ENCODE assay signal across 10 cellular contexts in the genomic region with DNA sequence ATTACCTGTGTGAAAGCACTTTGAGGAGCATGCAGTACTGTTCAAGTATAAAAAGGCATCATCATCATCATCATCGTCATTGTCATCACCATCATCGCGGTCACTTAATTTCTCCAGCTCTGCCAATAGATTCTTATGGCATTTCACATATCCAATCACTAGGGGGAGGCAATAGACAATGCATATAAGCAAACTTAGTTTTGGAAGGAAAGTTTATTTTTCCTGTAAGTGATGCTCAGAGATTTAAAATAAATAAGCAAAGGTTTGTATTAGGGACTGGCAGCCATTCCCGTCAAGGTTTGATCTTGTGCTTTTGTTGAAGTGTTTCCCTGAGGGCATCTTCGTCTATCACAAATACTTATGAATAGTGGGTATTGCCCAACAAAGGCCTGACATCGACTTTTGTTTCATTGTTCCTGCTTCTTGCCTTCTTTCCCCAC.
DNase-seq lines count a peak whose midpoint lies in the region; ATAC-seq and TF ChIP-seq lines count a peak whose summit lies in the region.
"Had no signal": no experiment of that assay in that cellular context is flagged by ENCODE, and none has a peak within 500 bp of the region (broad histone marks: within the 10 kb centered on the region; RNA-seq: fewer than 3 reads in every experiment).

No MANE protein-coding gene starts in this region.

- H3K27ac Mint-ChIP-seq in CD8-positive, alpha-beta memory T cell: no peak overlapping the region
- H3K27ac Mint-ChIP-seq: activated B cell treated with CpG ODN at 0.5 μM for 24 hours had no signal

- H3K27ac ChIP-seq in upper lobe of right lung: no peak overlapping the region
- H3K27ac ChIP-seq in CD8-positive, alpha-beta memory T cell (ENCODE audit: low read depth, low read length): no peak overlapping the region

- peaks cover 5% of the 10 kb centered on the region for H3K4me1 ChIP-seq in upper lobe of right lung
- H3K4me1 ChIP-seq in CD8-positive, alpha-beta memory T cell (ENCODE audit: insufficient read depth, low read length): no peaks in the 10 kb centered on the region

- H3K9me3 ChIP-seq in upper lobe of right lung: no peaks in the 10 kb centered on the region
- no peaks in the 10 kb centered on the region for H3K9me3 ChIP-seq in CD8-positive, alpha-beta memory T cell (ENCODE audit: low read length)

- POLR2A ChIA-PET in CD8-positive, alpha-beta memory T cell (lab: Charles Lee): no interaction called here

- no peaks in the 10 kb centered on the region for H3K27me3 ChIP-seq in upper lobe of right lung
- no peaks in the 10 kb centered on the region for H3K27me3 ChIP-seq in CD8-positive, alpha-beta memory T cell (ENCODE audit: insufficient read depth, low read length, poor library complexity, severe bottlenecking)

- CTCF ChIA-PET in CD8-positive, alpha-beta memory T cell (lab: Charles Lee): interaction anchor here (1.5 kb wide), 1 partner anchor 767 kb away, joined by 5 read pairs; no protein-coding TSS in a partner anchor

- no peaks in the 10 kb centered on the region for H3K36me3 ChIP-seq in upper lobe of right lung
- no peaks in the 10 kb centered on the region for H3K36me3 ChIP-seq in CD8-positive, alpha-beta memory T cell (ENCODE audit: insufficient read depth, low read length)

- peak; percentile 62 for TF ChIP-seq CTCF in upper lobe of right lung (IDR thresholded peaks at IDR 0.05)

- no peak overlapping the region for H3K4me3 Mint-ChIP-seq in CD8-positive, alpha-beta memory T cell
- H3K4me3 Mint-ChIP-seq: activated B cell treated with CpG ODN at 0.5 μM for 24 hours had no signal

- intact Hi-C loops in upper lobe of right lung (cut with DNase I): no loop called here

- H3K4me1 Mint-ChIP-seq in CD8-positive, alpha-beta memory T cell: no peaks in the 10 kb centered on the region

- peaks cover 0 to 6% (median 0%) of the 10 kb centered on the region in 3 donors for H3K36me3 Mint-ChIP-seq in CD8-positive, alpha-beta memory T cell

- no peak for ATAC-seq in upper lobe of right lung
- no peak for ATAC-seq in GM18907 (IDR thresholded peaks at IDR 0.05; ENCODE audit: unreplicated experiment)
- no peak for ATAC-seq in GM18867 (IDR thresholded peaks at IDR 0.05; ENCODE audit: unreplicated experiment)

- H3K9me3 Mint-ChIP-seq in CD8-positive, alpha-beta memory T cell: no peaks in the 10 kb centered on the region
- H3K9me3 Mint-ChIP-seq: activated B cell treated with CpG ODN at 0.5 μM for 24 hours had no signal

- H3K4me3 ChIP-seq in upper lobe of right lung: no peak overlapping the region
- no peak overlapping the region for H3K4me3 ChIP-seq in CD8-positive, alpha-beta memory T cell (ENCODE audit: low read length)
- H3K4me3 ChIP-seq: skin epidermis had no signal

- peak; percentile 59 for DNase-seq in GM03348 (ENCODE audit: low spot score)
- peak; percentile 47 to 78 (median 69) for DNase-seq in NCI-H1417 (lab: John Stamatoyannopoulos, UW)
- peak; percentile 49 for DNase-seq in amniotic epithelial cell (ENCODE audit: low read depth)
- peak; percentile 58 for DNase-seq in inferior parietal cortex (ENCODE audit: extremely low spot score)
- DNase-seq in upper lobe of right lung: no peak
- no peak for DNase-seq in CD8-positive, alpha-beta memory T cell
- DNase-seq: activated B cell treated with CpG ODN at 0.5 μM for 24 hours had no signal

- H3K27me3 Mint-ChIP-seq in CD8-positive, alpha-beta memory T cell: peaks cover 0 to 4% of the 10 kb centered on the region in 2 donors
- H3K27me3 Mint-ChIP-seq: activated B cell treated with CpG ODN at 0.5 μM for 24 hours had no signal

Comparison
In these comparisons a context has a peak if more than half of its experiments do, and no peak if none do; other contexts are left out.
1. DNase-seq: peak in GM03348 (single experiment), NCI-H1417 (3 of 3), amniotic epithelial cell (single experiment) and inferior parietal cortex (single experiment); none in upper lobe of right lung (single experiment) and CD8-positive, alpha-beta memory T cell (0 of 5).